Comparison of ENCODE assay signal across 25 cellular contexts in genomic region chr2:220044383-220044782, GRCh38.
DNase-seq lines count a peak whose midpoint lies in the region; ATAC-seq and TF ChIP-seq lines count a peak whose summit lies in the region.
"Had no signal": no experiment of that assay in that cellular context is flagged by ENCODE, and none has a peak within 500 bp of the region (broad histone marks: within the 10 kb centered on the region; RNA-seq: fewer than 3 reads in every experiment).

No MANE protein-coding gene starts in this region.

- H3K56ac ChIP-seq in IMR-90 (ENCODE audit: extremely low read depth, insufficient read depth, low read length) = 0 out of 2 replicates have a peak overlapping the region, but pooled peaks have one; percentile 16

- H4K5ac ChIP-seq in IMR-90 (ENCODE audit: low read depth, low read length) = peak overlapping the region; percentile 4; the same call in 1 of the 2 replicates

- TF ChIP-seq POLR2A in IMR-90 (IDR thresholded peaks at IDR 0.05; ENCODE audit: low read depth, low read length) = no peak

- H3F3A ChIP-seq in neural progenitor cell (ENCODE audit: low read depth) = no peaks in the 10 kb centered on the region

- POLR2A ChIA-PET in IMR-90 (lab: Charles Lee; ENCODE audit: unreplicated experiment) = no interaction called here

- TF ChIP-seq RAD21 in IMR-90 (IDR thresholded peaks at IDR 0.05; ENCODE audit: low read length) = no peak

- H3K9me1 ChIP-seq in IMR-90 (ENCODE audit: insufficient read depth, low read length) = peaks cover 2% of the 10 kb centered on the region

- in situ Hi-C loops in IMR-90 (cut with MboI; ENCODE audit: low sequenced_read_pairs) = no loop called here

- H3K9me3 Mint-ChIP-seq in chondrocyte (ENCODE audit: low read depth) (peaks cover 3% of the 10 kb centered on the region), neural progenitor cell (no peaks in the 10 kb centered on the region)
- H3K9me3 Mint-ChIP-seq: activated CD8-positive, alpha-beta T cell treated with anti-CD3 and anti-CD28 coated beads for 36 hours; activated naive CD8-positive, alpha-beta T cell treated with anti-CD3 and anti-CD28 coated beads, Interleukin-2, amount 10 ng/mL, durations not matched to agents 7 days and 5 days; activated T-helper 2 cell treated with anti-CD3 and anti-CD28 coated beads, Interferon-gamma antibody, Interleukin-2, Interleukin-4, amounts not matched to agents 10 μg/mL and 5 μg/mL and 100 μg/mL, durations not matched to agents 14 hours and 24 hours and 36 hours; dendritic cell treated with granulocyte-macrophage colony-stimulating factor and Interleukin-4, amounts not matched to agents 40 ng/mL and 50 ng/mL, for 4 days; stimulated activated naive CD8-positive, alpha-beta T cell treated with anti-CD3 and anti-CD28 coated beads, Interleukin-15, amount 100 ng/mL, for 72 hours had no signal

- BruUV-seq in IMR-90 (replicated peaks; lab: Mats Ljungman, UMichigan) = no TSS peak

- H3K27me3 Mint-ChIP-seq in chondrocyte (ENCODE audit: low read depth) (no peaks in the 10 kb centered on the region), neural progenitor cell (ENCODE audit: insufficient read depth, low read depth) (peaks cover 4% of the 10 kb centered on the region)
- H3K27me3 Mint-ChIP-seq: activated naive CD8-positive, alpha-beta T cell treated with anti-CD3 and anti-CD28 coated beads, Interleukin-2, amount 10 ng/mL, durations not matched to agents 7 days and 5 days; dendritic cell treated with granulocyte-macrophage colony-stimulating factor and Interleukin-4, amounts not matched to agents 40 ng/mL and 50 ng/mL, for 4 days; stimulated activated naive CD8-positive, alpha-beta T cell treated with anti-CD3 and anti-CD28 coated beads, Interleukin-15, amount 100 ng/mL, for 72 hours had no signal

- H3K36me3 Mint-ChIP-seq in chondrocyte (ENCODE audit: low read depth) = no peaks in the 10 kb centered on the region
- no peaks in the 10 kb centered on the region for H3K36me3 Mint-ChIP-seq in neural progenitor cell
- H3K36me3 Mint-ChIP-seq: activated naive CD8-positive, alpha-beta T cell treated with anti-CD3 and anti-CD28 coated beads, Interleukin-2, amount 10 ng/mL, durations not matched to agents 7 days and 5 days had no signal

- peak overlapping the region; percentile 56; the same call in 1 of the 2 replicates for H2AK5ac ChIP-seq in IMR-90 (ENCODE audit: low read depth, low read length)

- intact Hi-C loops in IMR-90 (cut with micrococcal nuclease) = loop anchor here (10.0 kb wide), 1 partner anchor 130 kb away; no protein-coding TSS in a partner anchor

- H3K14ac ChIP-seq in IMR-90 (replicated peaks; ENCODE audit: low read depth, low read length) = peak overlapping the region; percentile 58

- TF ChIP-seq CTCF in IMR-90 (conservative IDR thresholded peaks at IDR 0.05; ENCODE audit: low read depth, low read length) = no peak
- no peak for TF ChIP-seq CTCF in chondrocyte (IDR thresholded peaks at IDR 0.05)
- TF ChIP-seq CTCF in neural progenitor cell (IDR thresholded peaks at IDR 0.05) = no peak

- H3K9me3 ChIP-seq in IMR-90 (ENCODE audit: control insufficient read depth, insufficient read depth, low read length) (no peaks in the 10 kb centered on the region), neural progenitor cell (ENCODE audit: low read depth) (no peaks in the 10 kb centered on the region)
- H3K9me3 ChIP-seq: ascending aorta, esophagus muscularis mucosa had no signal

- H3K27ac ChIP-seq in IMR-90 (ENCODE audit: insufficient read depth, low read length) (no peak overlapping the region), neural progenitor cell (no peak overlapping the region)
- H3K27ac ChIP-seq: ascending aorta, esophagus muscularis mucosa, foreskin keratinocyte, HL-60, RWPE1 had no signal

- H3K36me3 ChIP-seq in IMR-90 (ENCODE audit: control insufficient read depth, insufficient read depth, low read length) (no peaks in the 10 kb centered on the region), neural progenitor cell (no peaks in the 10 kb centered on the region)
- H3K36me3 ChIP-seq: ascending aorta, esophagus muscularis mucosa had no signal

- H3K23ac ChIP-seq in IMR-90 (ENCODE audit: low read depth, low read length) = peak overlapping the region; percentile 77

- H3K4me1 Mint-ChIP-seq in chondrocyte (ENCODE audit: low read depth) (peaks cover 66% of the 10 kb centered on the region), neural progenitor cell (peaks cover 16% of the 10 kb centered on the region)
- H3K4me1 Mint-ChIP-seq: activated naive CD8-positive, alpha-beta T cell treated with anti-CD3 and anti-CD28 coated beads, Interleukin-2, amount 10 ng/mL, durations not matched to agents 7 days and 5 days; stimulated activated naive CD8-positive, alpha-beta T cell treated with anti-CD3 and anti-CD28 coated beads, Interleukin-15, amount 100 ng/mL, for 72 hours had no signal

- no peak overlapping the region for H3K4me3 ChIP-seq in IMR-90 (ENCODE audit: insufficient read depth, low read depth, low read length)
- no peak overlapping the region for H3K4me3 ChIP-seq in neural progenitor cell
- H3K4me3 ChIP-seq: ascending aorta, esophagus muscularis mucosa had no signal

- ATAC-seq in IMR-90 (ENCODE audit: low read depth) (no peak), HG03159 (IDR thresholded peaks at IDR 0.05; ENCODE audit: unreplicated experiment) (no peak)
- ATAC-seq: activated CD8-positive, alpha-beta T cell treated with anti-CD3 and anti-CD28 coated beads for 36 hours; HepG2; left lobe of liver; stimulated activated naive CD8-positive, alpha-beta T cell treated with anti-CD3 and anti-CD28 coated beads, Interleukin-15, amount 100 ng/mL, for 72 hours had no signal

- no peaks in the 10 kb centered on the region for H3K79me1 ChIP-seq in IMR-90 (ENCODE audit: low read depth in 1 of 2, low read length in 2 of 2)

- peak overlapping the region; percentile 86 for H2BK20ac ChIP-seq in IMR-90 (ENCODE audit: low read depth, low read length)

- no peak overlapping the region for H3K9ac ChIP-seq in IMR-90 (ENCODE audit: low read depth, low read length)
- no peak overlapping the region for H3K9ac ChIP-seq in neural progenitor cell

- H3K4me2 ChIP-seq in IMR-90 (ENCODE audit: low read depth, low read length) = no peak overlapping the region
- no peak overlapping the region for H3K4me2 ChIP-seq in neural progenitor cell

- peaks cover 5% of the 10 kb centered on the region for H3K4me1 ChIP-seq in IMR-90 (ENCODE audit: control insufficient read depth, insufficient read depth, low read length)
- peaks cover 27% of the 10 kb centered on the region for H3K4me1 ChIP-seq in neural progenitor cell
- H3K4me1 ChIP-seq: ascending aorta, esophagus muscularis mucosa had no signal

- H2BK5ac ChIP-seq in IMR-90 (ENCODE audit: low read depth, low read length, poor library complexity, severe bottlenecking) = no peak overlapping the region

- peak overlapping the region; percentile 55; the same call in 1 of the 3 replicates for H2BK15ac ChIP-seq in IMR-90 (ENCODE audit: low read depth, low read length)

- H2BK120ac ChIP-seq in IMR-90 (ENCODE audit: low read depth, low read length) = peak overlapping the region; percentile 87

- peak overlapping the region in 1 of 2 experiments; percentile 38; a peak in 2 of 4 replicates for H4K8ac ChIP-seq in IMR-90 (ENCODE audit: low read depth in 2 of 2, low read length in 2 of 2)

- no CpG with 5 or more reads among the region's 1 CpG for WGBS in IMR-90 (ENCODE audit: extremely low coverage in 2 of 2, insufficient read length in 1 of 2), 2 experiments

- no peak overlapping the region for H3K4me3 Mint-ChIP-seq in chondrocyte (ENCODE audit: unreplicated experiment)
- H3K4me3 Mint-ChIP-seq in neural progenitor cell = no peak overlapping the region
- H3K4me3 Mint-ChIP-seq: activated CD8-positive, alpha-beta T cell treated with anti-CD3 and anti-CD28 coated beads for 36 hours; activated naive CD8-positive, alpha-beta T cell treated with anti-CD3 and anti-CD28 coated beads, Interleukin-2, amount 10 ng/mL, durations not matched to agents 7 days and 5 days; dendritic cell treated with granulocyte-macrophage colony-stimulating factor and Interleukin-4, amounts not matched to agents 40 ng/mL and 50 ng/mL, for 4 days; stimulated activated naive CD8-positive, alpha-beta T cell treated with anti-CD3 and anti-CD28 coated beads, Interleukin-15, amount 100 ng/mL, for 72 hours had no signal

- H3K27ac Mint-ChIP-seq in chondrocyte (ENCODE audit: unreplicated experiment) (peak overlapping the region; percentile 20), neural progenitor cell (no peak overlapping the region)
- H3K27ac Mint-ChIP-seq: activated CD8-positive, alpha-beta T cell treated with anti-CD3 and anti-CD28 coated beads for 36 hours; activated naive CD8-positive, alpha-beta T cell treated with anti-CD3 and anti-CD28 coated beads, Interleukin-2, amount 10 ng/mL, durations not matched to agents 7 days and 5 days; activated T-helper 2 cell treated with anti-CD3 and anti-CD28 coated beads, Interferon-gamma antibody, Interleukin-2, Interleukin-4, amounts not matched to agents 10 μg/mL and 5 μg/mL and 100 μg/mL, durations not matched to agents 14 hours and 24 hours and 36 hours; dendritic cell treated with granulocyte-macrophage colony-stimulating factor and Interleukin-4, amounts not matched to agents 40 ng/mL and 50 ng/mL, for 4 days; stimulated activated naive CD8-positive, alpha-beta T cell treated with anti-CD3 and anti-CD28 coated beads, Interleukin-15, amount 100 ng/mL, for 72 hours had no signal

- DNase-seq in EH (ENCODE audit: low read depth) = peak; percentile 26
- DNase-seq in IMR-90 = no peak
- DNase-seq in chondrocyte (ENCODE audit: low spot score) = no peak
- peak; percentile 29 for DNase-seq in neural progenitor cell (ENCODE audit: low spot score)
- DNase-seq in activated gamma-delta T cell (lab: John Stamatoyannopoulos, UW) = no peak
- DNase-seq in pons (ENCODE audit: low spot score) = no peak
- DNase-seq: activated CD8-positive, alpha-beta T cell treated with anti-CD3 and anti-CD28 coated beads for 36 hours; activated naive CD8-positive, alpha-beta T cell treated with anti-CD3 and anti-CD28 coated beads, Interleukin-2, amount 10 ng/mL, durations not matched to agents 7 days and 5 days; central memory CD4-positive, alpha-beta T cell; GF-D8; Kasumi-1; NCI-H526; stimulated activated CD8-positive, alpha-beta memory T cell treated with anti-CD3 and anti-CD28 coated beads, Interleukin-4, amount 100 ng/mL, for 48 hours; stimulated activated naive CD8-positive, alpha-beta T cell treated with anti-CD3 and anti-CD28 coated beads, Interleukin-15, amount 100 ng/mL, for 72 hours; T-helper 2 cell had no signal

- H4K20me1 ChIP-seq in IMR-90 (ENCODE audit: insufficient read depth, low read length) (no peaks in the 10 kb centered on the region), neural progenitor cell (ENCODE audit: low read depth) (no peaks in the 10 kb centered on the region)

- H3K18ac ChIP-seq in IMR-90 (ENCODE audit: low read depth, low read length) = peak overlapping the region; percentile 49; the same call in 1 of the 2 replicates

- H3K27me3 ChIP-seq in IMR-90 (ENCODE audit: control insufficient read depth, insufficient read depth, low read length) = no peaks in the 10 kb centered on the region
- no peaks in the 10 kb centered on the region for H3K27me3 ChIP-seq in neural progenitor cell
- H3K27me3 ChIP-seq: ascending aorta, esophagus muscularis mucosa, foreskin keratinocyte had no signal

- H2AK9ac ChIP-seq in IMR-90 (replicated peaks; ENCODE audit: low read depth, low read length, poor library complexity) = no peak overlapping the region

- dilution Hi-C loops in IMR-90 (cut with HindIII; ENCODE audit: low sequenced_read_pairs, unreplicated experiment) = no loop called here

- CTCF ChIA-PET in IMR-90 (lab: Yijun Ruan, JAX) = no interaction called here

- H2AFZ ChIP-seq in IMR-90 (replicated peaks; ENCODE audit: low read length, poor library complexity) = no peak overlapping the region
- no peak overlapping the region for H2AFZ ChIP-seq in neural progenitor cell (replicated peaks)

- peak overlapping the region; percentile 61 for H4K91ac ChIP-seq in IMR-90 (ENCODE audit: insufficient read depth, low read depth, low read length)

- H3K4ac ChIP-seq in IMR-90 (ENCODE audit: low read depth, low read length) = peak overlapping the region; percentile 71

- H3K79me2 ChIP-seq in neural progenitor cell (ENCODE audit: low read depth) = no peaks in the 10 kb centered on the region

Comparison
In these comparisons a context has a peak if more than half of its experiments do, and no peak if none do; other contexts are left out.
1. DNase-seq: peak in EH (single experiment) and neural progenitor cell (single experiment); none in IMR-90 (single experiment), chondrocyte (single experiment), activated gamma-delta T cell (single experiment) and pons (single experiment).